In the genomic region with DNA sequence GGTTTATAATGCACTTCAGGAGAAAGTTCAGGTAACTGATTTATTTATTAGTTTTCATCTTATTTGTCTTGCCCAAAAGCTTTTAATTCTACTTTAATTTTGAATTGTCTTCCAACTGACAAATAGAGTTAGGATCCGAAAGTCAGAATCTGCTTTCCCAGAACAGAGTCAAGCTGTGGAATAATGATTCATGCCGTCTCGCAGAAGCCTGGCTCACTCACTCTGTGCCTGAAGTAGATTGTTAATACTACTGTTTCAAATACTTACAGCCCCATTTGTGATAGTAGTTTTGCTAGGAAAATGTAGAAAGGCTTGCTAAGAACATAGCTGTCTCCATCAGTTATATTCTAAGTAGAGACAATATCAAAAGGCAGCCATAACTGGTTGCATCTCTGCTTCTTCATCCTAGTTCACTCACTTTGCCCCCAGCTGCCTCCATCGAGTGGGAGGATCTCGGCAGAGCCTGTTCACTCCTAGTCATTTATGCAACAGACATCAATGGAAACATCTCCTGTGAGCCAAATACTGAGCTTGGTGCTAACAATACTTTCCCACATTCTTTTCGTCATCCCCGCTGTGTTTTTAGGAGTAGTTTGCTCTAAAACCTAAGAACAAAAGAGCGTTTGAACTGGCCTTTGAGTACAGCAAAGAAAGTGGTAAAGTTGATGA, we compare ENCODE assay signal across 22 cellular contexts.
"Had no signal": no experiment of that assay in that cellular context is flagged by ENCODE, and none has a peak within 500 bp of the region (broad histone marks: within the 10 kb centered on the region; RNA-seq: fewer than 3 reads in every experiment).

No MANE protein-coding gene starts in this region.

- H3K27ac Mint-ChIP-seq: activated B cell treated with CpG ODN at 0.5 μM for 24 hours; activated CD8-positive, alpha-beta memory T cell treated with anti-CD3 and anti-CD28 coated beads, Interleukin-2, amount 10 ng/mL, durations not matched to agents 7 days and 5 days; activated CD8-positive, alpha-beta T cell treated with anti-CD3 and anti-CD28 coated beads, Interleukin-2, amount 10 ng/mL, durations not matched to agents 7 days and 5 days; activated naive CD4-positive, alpha-beta T cell treated with anti-CD3 and anti-CD28 coated beads for 36 hours; activated naive CD8-positive, alpha-beta T cell treated with anti-CD3 and anti-CD28 coated beads for 36 hours; endodermal cell; nephron; progenitor cell of endocrine pancreas; T-helper 1 cell treated with Interleukin-12 subunit alpha and Interleukin-12 subunit beta and Interleukin-4 antibody, amounts not matched to agents 30 μg/mL and 1 μg/mL, for 36 hours had no signal

- H3K27me3 Mint-ChIP-seq: activated B cell treated with CpG ODN at 0.5 μM for 24 hours; activated CD8-positive, alpha-beta memory T cell treated with anti-CD3 and anti-CD28 coated beads, Interleukin-2, amount 10 ng/mL, durations not matched to agents 7 days and 5 days; activated naive CD8-positive, alpha-beta T cell treated with anti-CD3 and anti-CD28 coated beads for 36 hours; progenitor cell of endocrine pancreas; stimulated activated naive B cell treated with anti-CD40 and anti-IgM and Interleukin-4, amounts not matched to agents 10 μg/mL and 1 μg/mL and 100 μg/mL, for 72 hours had no signal

- H3K4me1 Mint-ChIP-seq: activated B cell treated with CpG ODN at 0.5 μM for 24 hours; activated CD8-positive, alpha-beta memory T cell treated with anti-CD3 and anti-CD28 coated beads, Interleukin-2, amount 10 ng/mL, durations not matched to agents 7 days and 5 days; activated naive CD8-positive, alpha-beta T cell treated with anti-CD3 and anti-CD28 coated beads for 36 hours; endodermal cell; nephron; stimulated activated naive B cell treated with anti-CD40 and anti-IgM and Interleukin-4, amounts not matched to agents 10 μg/mL and 1 μg/mL and 100 μg/mL, for 72 hours had no signal

- DNase-seq: activated B cell treated with CpG ODN at 0.5 μM for 24 hours; activated CD4-positive, alpha-beta T cell treated with anti-CD3 and anti-CD28 coated beads, Interleukin-2, amount 50 U/mL, for 1 hour; activated CD8-positive, alpha-beta memory T cell treated with anti-CD3 and anti-CD28 coated beads, Interleukin-2, amount 10 ng/mL, durations not matched to agents 7 days and 5 days; activated CD8-positive, alpha-beta T cell treated with anti-CD3 and anti-CD28 coated beads, Interleukin-2, amount 10 ng/mL, durations not matched to agents 7 days and 5 days; activated effector memory CD4-positive, alpha-beta T cell treated with anti-CD3 and anti-CD28 coated beads, Interleukin-2, amount 50 U/mL, for 16 hours; activated naive CD4-positive, alpha-beta T cell treated with anti-CD3 and anti-CD28 coated beads for 36 hours; activated naive CD8-positive, alpha-beta T cell treated with anti-CD3 and anti-CD28 coated beads for 36 hours; endodermal cell; left cardiac atrium; left ventricle myocardium superior; ovary; stimulated activated CD4-positive, alpha-beta T cell treated with anti-CD3 and anti-CD28 coated beads, Interleukin-1b, Interleukin-23, amount 100 ng/mL, for 48 hours; stimulated activated naive B cell treated with anti-CD40 and anti-IgM and Interleukin-4, amounts not matched to agents 10 μg/mL and 1 μg/mL and 100 μg/mL, for 72 hours; stomach; transverse colon had no signal

- H3K27ac ChIP-seq: neutrophil, ovary, SK-N-MC, suprapubic skin, transverse colon had no signal

- H3K4me3 Mint-ChIP-seq: activated B cell treated with CpG ODN at 0.5 μM for 24 hours; activated CD8-positive, alpha-beta memory T cell treated with anti-CD3 and anti-CD28 coated beads, Interleukin-2, amount 10 ng/mL, durations not matched to agents 7 days and 5 days; activated CD8-positive, alpha-beta T cell treated with anti-CD3 and anti-CD28 coated beads, Interleukin-2, amount 10 ng/mL, durations not matched to agents 7 days and 5 days; activated naive CD4-positive, alpha-beta T cell treated with anti-CD3 and anti-CD28 coated beads for 36 hours; activated naive CD8-positive, alpha-beta T cell treated with anti-CD3 and anti-CD28 coated beads for 36 hours; endodermal cell; nephron; stimulated activated naive B cell treated with anti-CD40 and anti-IgM and Interleukin-4, amounts not matched to agents 10 μg/mL and 1 μg/mL and 100 μg/mL, for 72 hours; T-helper 1 cell treated with Interleukin-12 subunit alpha and Interleukin-12 subunit beta and Interleukin-4 antibody, amounts not matched to agents 30 μg/mL and 1 μg/mL, for 36 hours had no signal

- ATAC-seq: activated CD8-positive, alpha-beta memory T cell treated with anti-CD3 and anti-CD28 coated beads, Interleukin-2, amount 10 ng/mL, durations not matched to agents 7 days and 5 days; activated CD8-positive, alpha-beta T cell treated with anti-CD3 and anti-CD28 coated beads, Interleukin-2, amount 10 ng/mL, durations not matched to agents 7 days and 5 days; esophagus mucosa; left cardiac atrium; left ventricle myocardium superior; stimulated activated naive B cell treated with anti-CD40 and anti-IgM and Interleukin-4, amounts not matched to agents 10 μg/mL and 1 μg/mL and 100 μg/mL, for 72 hours had no signal

- H3K9me3 Mint-ChIP-seq: activated B cell treated with CpG ODN at 0.5 μM for 24 hours; activated naive CD4-positive, alpha-beta T cell treated with anti-CD3 and anti-CD28 coated beads for 36 hours; activated naive CD8-positive, alpha-beta T cell treated with anti-CD3 and anti-CD28 coated beads for 36 hours; endodermal cell; nephron; stimulated activated naive B cell treated with anti-CD40 and anti-IgM and Interleukin-4, amounts not matched to agents 10 μg/mL and 1 μg/mL and 100 μg/mL, for 72 hours; T-helper 1 cell treated with Interleukin-12 subunit alpha and Interleukin-12 subunit beta and Interleukin-4 antibody, amounts not matched to agents 30 μg/mL and 1 μg/mL, for 36 hours had no signal
